18 cellular contexts compared by ENCODE assay signal in the genomic region with DNA sequence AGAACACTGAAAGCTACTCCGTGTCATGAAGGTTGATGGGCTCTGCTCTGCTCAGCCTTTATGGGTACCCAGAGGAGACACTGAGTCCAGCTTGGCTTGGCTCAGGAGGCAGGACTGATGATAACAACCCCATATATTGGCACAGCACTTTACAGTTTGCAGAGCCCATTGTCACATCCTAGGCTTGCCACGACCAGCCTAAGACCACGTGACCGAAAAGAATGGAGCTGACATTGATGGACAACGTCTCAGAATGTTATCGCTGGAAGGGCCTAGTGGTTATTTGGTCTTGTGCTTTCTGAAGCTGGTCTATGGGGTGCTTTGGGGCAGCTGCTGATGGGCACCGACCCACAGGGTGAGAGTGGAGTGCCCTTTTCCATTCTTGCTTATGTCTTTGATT.
A peak's percentile ranks its signal among the peaks of the same experiment; 100 is the strongest.
DNase-seq lines count a peak whose midpoint lies in the region; ATAC-seq, FAIRE-seq and TF ChIP-seq lines count a peak whose summit lies in the region.
"Had no signal": no experiment of that assay in that cellular context is flagged by ENCODE, and none has a peak within 500 bp of the region (broad histone marks: within the 10 kb centered on the region; RNA-seq: fewer than 3 reads in every experiment).

No MANE protein-coding gene starts in this region.

- H3K4me3 Mint-ChIP-seq in activated CD4-positive, alpha-beta memory T cell treated with anti-CD3 and anti-CD28 coated beads for 36 hours: no peak overlapping the region
- no peak overlapping the region for H3K4me3 Mint-ChIP-seq in activated CD4-positive, alpha-beta memory T cell treated with anti-CD3 and anti-CD28 coated beads, Interleukin-2, amount 10 ng/mL, durations not matched to agents 7 days and 5 days
- no peak overlapping the region for H3K4me3 Mint-ChIP-seq in activated T-helper 2 cell treated with anti-CD3 and anti-CD28 coated beads, Interferon-gamma antibody, Interleukin-2, Interleukin-4, amounts not matched to agents 10 μg/mL and 5 μg/mL and 100 μg/mL, durations not matched to agents 14 hours and 24 hours and 36 hours (ENCODE audit: low read depth)
- no peak overlapping the region for H3K4me3 Mint-ChIP-seq in naive thymus-derived CD8-positive, alpha-beta T cell
- H3K4me3 Mint-ChIP-seq in activated naive CD4-positive, alpha-beta T cell treated with anti-CD3 and anti-CD28 coated beads for 36 hours: no peak overlapping the region

- TF ChIP-seq POLR2A in GM12891 (IDR thresholded peaks at IDR 0.05; ENCODE audit: low read depth, low read length): no peak

- FAIRE-seq in GM12891 (lab: Jason Lieb, UNC): peak; percentile 63
- FAIRE-seq: GM12878, H1 had no signal

- intact Hi-C loops in activated CD4-positive, alpha-beta memory T cell treated with anti-CD3 and anti-CD28 coated beads for 36 hours (cut with micrococcal nuclease): loop anchor here (1.0 to 5.0 kb wide), 2 partner anchors 27 to 36 kb away; no protein-coding TSS in a partner anchor
- intact Hi-C loops in activated T-helper 2 cell treated with anti-CD3 and anti-CD28 coated beads, Interferon-gamma antibody, Interleukin-2, Interleukin-4, amounts not matched to agents 10 μg/mL and 5 μg/mL and 100 μg/mL, durations not matched to agents 14 hours and 24 hours and 36 hours (cut with micrococcal nuclease): loop anchor here (1.0 to 2.0 kb wide), 2 partner anchors 20 to 37 kb away; no protein-coding TSS in a partner anchor
- intact Hi-C loops in activated naive CD4-positive, alpha-beta T cell treated with anti-CD3 and anti-CD28 coated beads for 36 hours (cut with micrococcal nuclease): loop anchor here (2.0 kb wide), 1 partner anchor 20 kb away; no protein-coding TSS in a partner anchor

- no peaks in the 10 kb centered on the region for H3K27me3 Mint-ChIP-seq in activated CD4-positive, alpha-beta memory T cell treated with anti-CD3 and anti-CD28 coated beads for 36 hours
- peaks cover 6% of the 10 kb centered on the region for H3K27me3 Mint-ChIP-seq in activated CD4-positive, alpha-beta memory T cell treated with anti-CD3 and anti-CD28 coated beads, Interleukin-2, amount 10 ng/mL, durations not matched to agents 7 days and 5 days
- no peaks in the 10 kb centered on the region for H3K27me3 Mint-ChIP-seq in activated T-helper 2 cell treated with anti-CD3 and anti-CD28 coated beads, Interferon-gamma antibody, Interleukin-2, Interleukin-4, amounts not matched to agents 10 μg/mL and 5 μg/mL and 100 μg/mL, durations not matched to agents 14 hours and 24 hours and 36 hours (ENCODE audit: low read depth)
- H3K27me3 Mint-ChIP-seq in naive thymus-derived CD8-positive, alpha-beta T cell: no peaks in the 10 kb centered on the region
- H3K27me3 Mint-ChIP-seq in activated naive CD4-positive, alpha-beta T cell treated with anti-CD3 and anti-CD28 coated beads for 36 hours (ENCODE audit: low read depth): no peaks in the 10 kb centered on the region

- CTCF ChIA-PET in activated CD4-positive, alpha-beta memory T cell treated with anti-CD3 and anti-CD28 coated beads for 36 hours (lab: Charles Lee): interaction anchor here (0.7 to 1.8 kb wide), 3 partner anchors 31 to 70 kb away, joined by 3 to 9 read pairs (median 4); no protein-coding TSS in a partner anchor
- CTCF ChIA-PET in activated CD4-positive, alpha-beta memory T cell treated with anti-CD3 and anti-CD28 coated beads, Interleukin-2, amount 10 ng/mL, durations not matched to agents 7 days and 5 days (lab: Charles Lee): interaction anchor here (0.8 to 1.9 kb wide), 2 partner anchors 34 to 40 kb away, joined by 3 to 5 read pairs; no protein-coding TSS in a partner anchor
- CTCF ChIA-PET in activated naive CD4-positive, alpha-beta T cell treated with anti-CD3 and anti-CD28 coated beads for 36 hours (lab: Charles Lee): interaction anchor here (1.0 to 2.4 kb wide), 3 partner anchors 34 to 153 kb away, joined by 3 to 11 read pairs (median 4); no protein-coding TSS in a partner anchor

- POLR2A ChIA-PET in activated CD4-positive, alpha-beta memory T cell treated with anti-CD3 and anti-CD28 coated beads for 36 hours (lab: Charles Lee): interaction anchor here (1.1 to 1.5 kb wide), 3 partner anchors 11 to 20 kb away, joined by 3 to 6 read pairs (median 4); no protein-coding TSS in a partner anchor
- POLR2A ChIA-PET in activated CD4-positive, alpha-beta memory T cell treated with anti-CD3 and anti-CD28 coated beads, Interleukin-2, amount 10 ng/mL, durations not matched to agents 7 days and 5 days (lab: Charles Lee): interaction anchor here (0.5 to 9.1 kb wide), 4 partner anchors 10 to 73 kb away, joined by 3 to 51 read pairs (median 3); a partner anchor contains a TSS
- POLR2A ChIA-PET in naive thymus-derived CD8-positive, alpha-beta T cell (lab: Charles Lee): interaction anchor here (0.9 to 1.1 kb wide), 5 partner anchors 12 to 38 kb away, joined by 3 to 4 read pairs (median 3); no protein-coding TSS in a partner anchor

- H3K4me1 Mint-ChIP-seq in activated CD4-positive, alpha-beta memory T cell treated with anti-CD3 and anti-CD28 coated beads for 36 hours (ENCODE audit: low read depth): peaks cover 51% of the 10 kb centered on the region
- peaks cover 74% of the 10 kb centered on the region for H3K4me1 Mint-ChIP-seq in activated CD4-positive, alpha-beta memory T cell treated with anti-CD3 and anti-CD28 coated beads, Interleukin-2, amount 10 ng/mL, durations not matched to agents 7 days and 5 days
- peaks cover 58% of the 10 kb centered on the region for H3K4me1 Mint-ChIP-seq in activated T-helper 2 cell treated with anti-CD3 and anti-CD28 coated beads, Interferon-gamma antibody, Interleukin-2, Interleukin-4, amounts not matched to agents 10 μg/mL and 5 μg/mL and 100 μg/mL, durations not matched to agents 14 hours and 24 hours and 36 hours (ENCODE audit: low read depth)
- peaks cover 41 to 83% (median 82%) of the 10 kb centered on the region in 4 donors for H3K4me1 Mint-ChIP-seq in naive thymus-derived CD8-positive, alpha-beta T cell
- H3K4me1 Mint-ChIP-seq in activated naive CD4-positive, alpha-beta T cell treated with anti-CD3 and anti-CD28 coated beads for 36 hours (ENCODE audit: low read depth): peaks cover 47% of the 10 kb centered on the region

- no peak for ATAC-seq in naive thymus-derived CD8-positive, alpha-beta T cell
- no peak for ATAC-seq in GM21723 (IDR thresholded peaks at IDR 0.05; ENCODE audit: unreplicated experiment)
- ATAC-seq: PC-3 had no signal

- DNase-seq in activated CD4-positive, alpha-beta memory T cell treated with anti-CD3 and anti-CD28 coated beads for 36 hours: no peak
- DNase-seq in activated CD4-positive, alpha-beta memory T cell treated with anti-CD3 and anti-CD28 coated beads, Interleukin-2, amount 10 ng/mL, durations not matched to agents 7 days and 5 days: no peak
- no peak for DNase-seq in GM12891 (ENCODE audit: insufficient read length, low spot score)
- DNase-seq in activated T-helper 2 cell treated with anti-CD3 and anti-CD28 coated beads, Interferon-gamma antibody, Interleukin-2, Interleukin-4, amounts not matched to agents 10 μg/mL and 5 μg/mL and 100 μg/mL, durations not matched to agents 14 hours and 24 hours and 36 hours (ENCODE audit: low spot score): no peak
- DNase-seq in naive thymus-derived CD8-positive, alpha-beta T cell: no peak
- no peak for DNase-seq in NK-92 (lab: John Stamatoyannopoulos, UW; ENCODE audit: unreplicated experiment)
- DNase-seq in activated naive CD4-positive, alpha-beta T cell treated with anti-CD3 and anti-CD28 coated beads for 36 hours: no peak
- DNase-seq: DMS 273 treated with DMSO at 0.1 percent for 48 hours, GDM1, NCI-H1048, NCI-H1436 treated with DMSO at 0.1 percent for 48 hours, NCI-H2029 treated with DMSO at 0.1 percent for 48 hours, NCI-H510A, NCI-H774 had no signal

- H3K27ac Mint-ChIP-seq in activated CD4-positive, alpha-beta memory T cell treated with anti-CD3 and anti-CD28 coated beads for 36 hours: peak overlapping the region; percentile 78
- no peak overlapping the region for H3K27ac Mint-ChIP-seq in activated CD4-positive, alpha-beta memory T cell treated with anti-CD3 and anti-CD28 coated beads, Interleukin-2, amount 10 ng/mL, durations not matched to agents 7 days and 5 days
- H3K27ac Mint-ChIP-seq in activated T-helper 2 cell treated with anti-CD3 and anti-CD28 coated beads, Interferon-gamma antibody, Interleukin-2, Interleukin-4, amounts not matched to agents 10 μg/mL and 5 μg/mL and 100 μg/mL, durations not matched to agents 14 hours and 24 hours and 36 hours: peak overlapping the region; percentile 89
- peak overlapping the region in 7 of 10 donors; percentile 5 to 77 (median 56) for H3K27ac Mint-ChIP-seq in naive thymus-derived CD8-positive, alpha-beta T cell
- no peak overlapping the region for H3K27ac Mint-ChIP-seq in activated naive CD4-positive, alpha-beta T cell treated with anti-CD3 and anti-CD28 coated beads for 36 hours

- H3K9me3 Mint-ChIP-seq in activated CD4-positive, alpha-beta memory T cell treated with anti-CD3 and anti-CD28 coated beads for 36 hours: no peaks in the 10 kb centered on the region
- no peaks in the 10 kb centered on the region for H3K9me3 Mint-ChIP-seq in activated CD4-positive, alpha-beta memory T cell treated with anti-CD3 and anti-CD28 coated beads, Interleukin-2, amount 10 ng/mL, durations not matched to agents 7 days and 5 days
- H3K9me3 Mint-ChIP-seq in activated T-helper 2 cell treated with anti-CD3 and anti-CD28 coated beads, Interferon-gamma antibody, Interleukin-2, Interleukin-4, amounts not matched to agents 10 μg/mL and 5 μg/mL and 100 μg/mL, durations not matched to agents 14 hours and 24 hours and 36 hours: peaks cover 4% of the 10 kb centered on the region
- H3K9me3 Mint-ChIP-seq in naive thymus-derived CD8-positive, alpha-beta T cell: no peaks in the 10 kb centered on the region
- no peaks in the 10 kb centered on the region for H3K9me3 Mint-ChIP-seq in activated naive CD4-positive, alpha-beta T cell treated with anti-CD3 and anti-CD28 coated beads for 36 hours

- no peaks in the 10 kb centered on the region for H3K36me3 Mint-ChIP-seq in activated CD4-positive, alpha-beta memory T cell treated with anti-CD3 and anti-CD28 coated beads for 36 hours
- no peaks in the 10 kb centered on the region for H3K36me3 Mint-ChIP-seq in activated CD4-positive, alpha-beta memory T cell treated with anti-CD3 and anti-CD28 coated beads, Interleukin-2, amount 10 ng/mL, durations not matched to agents 7 days and 5 days (ENCODE audit: low read depth)
- no peaks in the 10 kb centered on the region for H3K36me3 Mint-ChIP-seq in activated T-helper 2 cell treated with anti-CD3 and anti-CD28 coated beads, Interferon-gamma antibody, Interleukin-2, Interleukin-4, amounts not matched to agents 10 μg/mL and 5 μg/mL and 100 μg/mL, durations not matched to agents 14 hours and 24 hours and 36 hours (ENCODE audit: low read depth)
- no peaks in the 10 kb centered on the region for H3K36me3 Mint-ChIP-seq in naive thymus-derived CD8-positive, alpha-beta T cell
- no peaks in the 10 kb centered on the region for H3K36me3 Mint-ChIP-seq in activated naive CD4-positive, alpha-beta T cell treated with anti-CD3 and anti-CD28 coated beads for 36 hours (ENCODE audit: low read depth)

TF ChIP-seq in GM12891, 5 proteins besides CTCF, POLR2A, EP300 and RAD21 (continues in another document):
- TF ChIP-seq SPI1 (IDR thresholded peaks at IDR 0.05; ENCODE audit: low read depth, low read length): no peak
- no peak for TF ChIP-seq TAF1 (IDR thresholded peaks at IDR 0.05; ENCODE audit: low read depth, low read length)
- no peak for TF ChIP-seq PAX5 (IDR thresholded peaks at IDR 0.05; ENCODE audit: insufficient read depth, low read length, severe bottlenecking)
- TF ChIP-seq POU2F2 (IDR thresholded peaks at IDR 0.05; ENCODE audit: low read depth, low read length): no peak

Comparison
In these comparisons a context has a peak if more than half of its experiments do, and no peak if none do; other contexts are left out.
1. H3K27ac Mint-ChIP-seq: peak in activated CD4-positive, alpha-beta memory T cell treated with anti-CD3 and anti-CD28 coated beads for 36 hours (single experiment), activated T-helper 2 cell treated with anti-CD3 and anti-CD28 coated beads, Interferon-gamma antibody, Interleukin-2, Interleukin-4, amounts not matched to agents 10 μg/mL and 5 μg/mL and 100 μg/mL, durations not matched to agents 14 hours and 24 hours and 36 hours (single experiment) and naive thymus-derived CD8-positive, alpha-beta T cell (7 of 10); none in activated CD4-positive, alpha-beta memory T cell treated with anti-CD3 and anti-CD28 coated beads, Interleukin-2, amount 10 ng/mL, durations not matched to agents 7 days and 5 days (single experiment) and activated naive CD4-positive, alpha-beta T cell treated with anti-CD3 and anti-CD28 coated beads for 36 hours (single experiment).